ENCODE assay signal across 8 cellular contexts in the genomic region with DNA sequence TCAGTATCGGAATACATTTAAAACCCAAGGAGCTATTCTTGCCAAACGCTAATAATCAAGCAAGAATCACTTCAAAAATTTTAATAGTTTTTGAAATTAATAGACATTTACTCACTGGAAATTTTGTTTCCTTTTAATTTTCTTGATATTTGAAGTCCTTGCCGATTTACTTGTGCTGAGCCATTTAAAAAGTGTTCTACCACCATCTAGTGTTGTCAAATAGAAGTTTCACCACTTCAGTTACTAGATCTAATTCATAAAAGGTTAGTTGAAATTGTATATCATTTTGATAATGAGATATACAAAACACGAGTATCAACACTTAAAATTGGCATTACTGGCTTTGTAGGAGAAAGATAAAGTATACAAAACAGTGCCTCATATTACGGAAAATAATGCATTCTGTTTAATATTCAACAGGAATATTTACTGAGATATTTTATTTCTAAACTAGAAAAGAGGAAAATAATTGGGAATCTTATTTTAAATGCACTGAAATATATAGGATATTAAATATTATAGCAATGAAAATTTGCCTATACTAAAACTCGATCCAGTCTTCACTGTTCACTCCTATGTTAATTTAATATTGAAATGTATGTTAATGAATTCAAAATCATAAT.
A peak's percentile ranks its signal among the peaks of the same experiment; 100 is the strongest.
DNase-seq lines count a peak whose midpoint lies in the region; ATAC-seq, FAIRE-seq and TF ChIP-seq lines count a peak whose summit lies in the region.

No MANE protein-coding gene starts in this region.

- H3K36me3 Mint-ChIP-seq in natural killer cell treated with Interleukin-12 subunit alpha and Interleukin-12 subunit beta and Interleukin-15 and Interleukin-18, amount 100 ng/mL, for 72 hours: no peaks in the 10 kb centered on the region
- no peaks in the 10 kb centered on the region for H3K36me3 Mint-ChIP-seq in naive thymus-derived CD4-positive, alpha-beta T cell

- DNase-seq in SIG-M5 treated with dmso at 0.1 percent for 504 hours (lab: John Stamatoyannopoulos, UW; ENCODE audit: unreplicated experiment) (peak; percentile 50), SIG-M5 (lab: John Stamatoyannopoulos, UW) (no peak), OCI-M1 (lab: John Stamatoyannopoulos, UW) (peak; percentile 76), fibroblast of lung (ENCODE audit: low read depth in 2 of 2) (peak; percentile 57 to 84), tibial nerve (ENCODE audit: low spot score in 2 of 2) (no peak), GM19239 (ENCODE audit: insufficient read length, low spot score) (no peak)
- DNase-seq in natural killer cell treated with Interleukin-12 subunit alpha and Interleukin-12 subunit beta and Interleukin-15 and Interleukin-18, amount 100 ng/mL, for 72 hours (ENCODE audit: low spot score): no peak
- DNase-seq in naive thymus-derived CD4-positive, alpha-beta T cell: no peak

- CTCF ChIA-PET in naive thymus-derived CD4-positive, alpha-beta T cell (lab: Charles Lee): no interaction called here

- H3K27me3 ChIP-seq in fibroblast of lung (ENCODE audit: control insufficient read depth, insufficient read depth, low read length) (no peaks in the 10 kb centered on the region), tibial nerve (no peaks in the 10 kb centered on the region)
- no peaks in the 10 kb centered on the region for H3K27me3 ChIP-seq in naive thymus-derived CD4-positive, alpha-beta T cell (ENCODE audit: control insufficient read depth in 2 of 2, insufficient read depth in 2 of 2, low read length in 2 of 2)

- H4K20me1 ChIP-seq in fibroblast of lung (ENCODE audit: control insufficient read depth, extremely low read depth, insufficient read depth, low read length): no peaks in the 10 kb centered on the region

- TF ChIP-seq CTCF in fibroblast of lung (conservative IDR thresholded peaks at IDR 0.05 in 1 of 2, IDR thresholded peaks at IDR 0.05 in 1 of 2; ENCODE audit: low read depth in 1 of 2, low read length in 2 of 2) (peak; percentile 18 to 49), tibial nerve (IDR thresholded peaks at IDR 0.05) (peak in 4 of 5 experiments; percentile 18 to 43 (median 29))

- no peaks in the 10 kb centered on the region for H3K27me3 Mint-ChIP-seq in natural killer cell treated with Interleukin-12 subunit alpha and Interleukin-12 subunit beta and Interleukin-15 and Interleukin-18, amount 100 ng/mL, for 72 hours
- H3K27me3 Mint-ChIP-seq in naive thymus-derived CD4-positive, alpha-beta T cell: no peaks in the 10 kb centered on the region

- H3K4me1 ChIP-seq in fibroblast of lung (ENCODE audit: control insufficient read depth, extremely low read depth, insufficient read depth, low read length) (no peaks in the 10 kb centered on the region), tibial nerve (peaks cover 0 to 5% (median 2%) of the 10 kb centered on the region in 4 donors)
- no peaks in the 10 kb centered on the region for H3K4me1 ChIP-seq in naive thymus-derived CD4-positive, alpha-beta T cell (ENCODE audit: control insufficient read depth in 2 of 2, insufficient read depth in 2 of 2, low read length in 2 of 2)

- H3K4me3 Mint-ChIP-seq in natural killer cell treated with Interleukin-12 subunit alpha and Interleukin-12 subunit beta and Interleukin-15 and Interleukin-18, amount 100 ng/mL, for 72 hours: no peak overlapping the region
- H3K4me3 Mint-ChIP-seq in naive thymus-derived CD4-positive, alpha-beta T cell: no peak overlapping the region

- H3K9me3 Mint-ChIP-seq in natural killer cell treated with Interleukin-12 subunit alpha and Interleukin-12 subunit beta and Interleukin-15 and Interleukin-18, amount 100 ng/mL, for 72 hours: peaks cover 10% of the 10 kb centered on the region
- peaks cover 0 to 5% (median 0%) of the 10 kb centered on the region in 11 donors for H3K9me3 Mint-ChIP-seq in naive thymus-derived CD4-positive, alpha-beta T cell

- no peaks in the 10 kb centered on the region for H3K36me3 ChIP-seq in fibroblast of lung (ENCODE audit: control insufficient read depth, insufficient read depth, low read length)
- H3K36me3 ChIP-seq in tibial nerve: no peaks in the 10 kb centered on the region
- no peaks in the 10 kb centered on the region for H3K36me3 ChIP-seq in naive thymus-derived CD4-positive, alpha-beta T cell (ENCODE audit: control insufficient read depth in 2 of 3, insufficient read depth in 3 of 3, low read length in 3 of 3)

- no peak for ATAC-seq in natural killer cell treated with Interleukin-12 subunit alpha and Interleukin-12 subunit beta and Interleukin-15 and Interleukin-18, amount 100 ng/mL, for 72 hours
- ATAC-seq in naive thymus-derived CD4-positive, alpha-beta T cell: no peak

- no peak overlapping the region for H3K9ac ChIP-seq in fibroblast of lung (ENCODE audit: insufficient read depth, low read length)

- no peak overlapping the region for H3K27ac Mint-ChIP-seq in natural killer cell treated with Interleukin-12 subunit alpha and Interleukin-12 subunit beta and Interleukin-15 and Interleukin-18, amount 100 ng/mL, for 72 hours
- no peak overlapping the region for H3K27ac Mint-ChIP-seq in naive thymus-derived CD4-positive, alpha-beta T cell

- FAIRE-seq in GM19239 (lab: Jason Lieb, UNC): no peak

- H3K9me3 ChIP-seq in fibroblast of lung (ENCODE audit: control insufficient read depth, insufficient read depth, low read depth, low read length): no peaks in the 10 kb centered on the region
- H3K9me3 ChIP-seq in tibial nerve: no peaks in the 10 kb centered on the region
- no peaks in the 10 kb centered on the region for H3K9me3 ChIP-seq in naive thymus-derived CD4-positive, alpha-beta T cell (ENCODE audit: control insufficient read depth in 2 of 3, low read length in 3 of 3)

- no peak for TF ChIP-seq POLR2A in tibial nerve (IDR thresholded peaks at IDR 0.05)

- no peak overlapping the region for H2AFZ ChIP-seq in fibroblast of lung (ENCODE audit: low read length)

- whole genome bisulfite sequencing in tibial nerve, 2 donors: 35 to 40% methylated on average over 6 of the region's 6 CpGs

- TF ChIP-seq EP300 in tibial nerve (IDR thresholded peaks at IDR 0.05): no peak

- H3K4me1 Mint-ChIP-seq in natural killer cell treated with Interleukin-12 subunit alpha and Interleukin-12 subunit beta and Interleukin-15 and Interleukin-18, amount 100 ng/mL, for 72 hours (ENCODE audit: low read depth in 2 of 2): no peaks in the 10 kb centered on the region
- no peaks in the 10 kb centered on the region for H3K4me1 Mint-ChIP-seq in naive thymus-derived CD4-positive, alpha-beta T cell

- H3K4me3 ChIP-seq in fibroblast of lung (replicated peaks in 1 of 4; ENCODE audit: control extremely low read depth in 1 of 4, insufficient read depth in 1 of 4, low read depth in 3 of 4, low read length in 4 of 4): no peak overlapping the region
- no peak overlapping the region for H3K4me3 ChIP-seq in tibial nerve
- H3K4me3 ChIP-seq in naive thymus-derived CD4-positive, alpha-beta T cell (ENCODE audit: low read length): no peak overlapping the region

- H3K27ac ChIP-seq in fibroblast of lung (ENCODE audit: insufficient read depth, low read length) (no peak overlapping the region), tibial nerve (no peak overlapping the region)
- H3K27ac ChIP-seq in naive thymus-derived CD4-positive, alpha-beta T cell (ENCODE audit: low read depth, low read length): no peak overlapping the region

- no peak overlapping the region for H3K4me2 ChIP-seq in fibroblast of lung (ENCODE audit: extremely low read depth, insufficient read depth, low read length)

- intact Hi-C loops in naive thymus-derived CD4-positive, alpha-beta T cell (cut with micrococcal nuclease): no loop called here

- no peaks in the 10 kb centered on the region for H3K79me2 ChIP-seq in fibroblast of lung (ENCODE audit: control insufficient read depth, insufficient read depth, low read length)

- POLR2A ChIA-PET in naive thymus-derived CD4-positive, alpha-beta T cell (lab: Charles Lee): no interaction called here

Comparison
In these comparisons a context has a peak if more than half of its experiments do, and no peak if none do; other contexts are left out.
1. DNase-seq: peak in SIG-M5 treated with dmso at 0.1 percent for 504 hours (single experiment), OCI-M1 (single experiment) and fibroblast of lung (2 of 2); none in SIG-M5 (single experiment), tibial nerve (0 of 2), natural killer cell treated with Interleukin-12 subunit alpha and Interleukin-12 subunit beta and Interleukin-15 and Interleukin-18, amount 100 ng/mL, for 72 hours (single experiment), naive thymus-derived CD4-positive, alpha-beta T cell (0 of 9) and GM19239 (single experiment).